In genomic region chr2:25420820-25421237, GRCh38 we compare ENCODE assay signal across 1 cellular context.
TF ChIP-seq lines count a peak whose summit lies in the region.

No MANE protein-coding gene starts in this region.

TF ChIP-seq in GM12878, 131 proteins besides CTCF, POLR2A, EP300 and RAD21 (continued from another document and continues in another):
- no peak for TF ChIP-seq ZBTB11 (CRISPR knock-in tag; IDR thresholded peaks at IDR 0.05)
- TF ChIP-seq MEF2B (IDR thresholded peaks at IDR 0.05; ENCODE audit: partially characterized antibody, poor library complexity, severe bottlenecking), result peak; percentile 58
- TF ChIP-seq BHLHE40 (IDR thresholded peaks at IDR 0.05; ENCODE audit: borderline replicate concordance in 1 of 2, low read depth in 2 of 2, low read length in 1 of 2), result peak; percentile 41 to 76; a peak in 2 of 4 replicates
- TF ChIP-seq TBL1XR1 (IDR thresholded peaks at IDR 0.05; ENCODE audit: low read depth, low read length), result peak; percentile 93
- no peak for TF ChIP-seq KDM1A (IDR thresholded peaks at IDR 0.05; ENCODE audit: borderline replicate concordance)
- 0 out of 2 replicates have a peak, but pooled peaks have one; percentile 39 for TF ChIP-seq CHD1 (IDR thresholded peaks at IDR 0.05; ENCODE audit: low read depth, low read length)
- TF ChIP-seq SREBF1 (IDR thresholded peaks at IDR 0.05; ENCODE audit: low read length), result peak; percentile 15; the same call in 1 of the 2 replicates
- TF ChIP-seq MXI1 (IDR thresholded peaks at IDR 0.05; ENCODE audit: low read depth, low read length), result peak; percentile 77
- TF ChIP-seq TARDBP (IDR thresholded peaks at IDR 0.05; ENCODE audit: borderline replicate concordance), result no peak
- TF ChIP-seq POU2F2 (IDR thresholded peaks at IDR 0.05; ENCODE audit: borderline replicate concordance, low read depth, low read length), result peak; percentile 95
- TF ChIP-seq IKZF2 (IDR thresholded peaks at IDR 0.05), result peak; percentile 76 to 78; a peak in 2 of 4 replicates
- TF ChIP-seq KAT2A (conservative IDR thresholded peaks at IDR 0.05; ENCODE audit: control insufficient read depth, low read depth, low read length), result no peak
- no peak for TF ChIP-seq ZNF274 (IDR thresholded peaks at IDR 0.05; ENCODE audit: insufficient read depth, insufficient read length)
- no peak for TF ChIP-seq YBX1 (IDR thresholded peaks at IDR 0.05)
- 0 out of 2 replicates have a peak, but pooled peaks have one; percentile 10 for TF ChIP-seq YY1 (IDR thresholded peaks at IDR 0.05; ENCODE audit: low read depth, low read length)
- TF ChIP-seq WRNIP1 (IDR thresholded peaks at IDR 0.05; ENCODE audit: borderline replicate concordance, low read depth, low read length), result no peak
- TF ChIP-seq ATF3 (IDR thresholded peaks at IDR 0.05; ENCODE audit: borderline replicate concordance, extremely low read depth, low read depth, low read length), result no peak
- no peak for TF ChIP-seq E4F1 (IDR thresholded peaks at IDR 0.05; ENCODE audit: borderline replicate concordance, partially characterized antibody)
- no peak for TF ChIP-seq CBX5 (IDR thresholded peaks at IDR 0.05; ENCODE audit: low read depth)
- 0 out of 4 replicates have a peak, but pooled peaks of 1 of the 2 experiments have one; percentile 42 for TF ChIP-seq CEBPB (IDR thresholded peaks at IDR 0.05; ENCODE audit: borderline replicate concordance in 1 of 2, low read depth in 2 of 2, low read length in 2 of 2)
- peak; percentile 47; the same call in 1 of the 2 replicates for TF ChIP-seq CHD2 (IDR thresholded peaks at IDR 0.05; ENCODE audit: borderline replicate concordance, low read depth, low read length)
- 0 out of 2 replicates have a peak, but pooled peaks have one; percentile 42 for TF ChIP-seq MTA3 (IDR thresholded peaks at IDR 0.05; ENCODE audit: borderline replicate concordance, low read length)
- no peak for TF ChIP-seq MYC (IDR thresholded peaks at IDR 0.05; ENCODE audit: insufficient read depth, insufficient read length, insufficient replicate concordance, low read length, severe bottlenecking)
- no peak for TF ChIP-seq NFYA (IDR thresholded peaks at IDR 0.05; ENCODE audit: borderline replicate concordance, low read depth, low read length)
- TF ChIP-seq ESRRA (IDR thresholded peaks at IDR 0.05; ENCODE audit: low read length), result no peak
- TF ChIP-seq RELA (IDR thresholded peaks at IDR 0.05; ENCODE audit: borderline replicate concordance, partially characterized antibody), result no peak
- peak in 1 of 2 experiments; percentile 89; a peak in 2 of 4 replicates for TF ChIP-seq ETV6 (conservative IDR thresholded peaks at IDR 0.05 in 1 of 2, IDR thresholded peaks at IDR 0.05 in 1 of 2; ENCODE audit: borderline replicate concordance in 1 of 2, low read depth in 1 of 2)
- peak; percentile 66 for TF ChIP-seq ZNF687 (IDR thresholded peaks at IDR 0.05)
- TF ChIP-seq HSF1 (IDR thresholded peaks at IDR 0.05; ENCODE audit: low read depth, low read length), result no peak
- TF ChIP-seq FOXM1 (IDR thresholded peaks at IDR 0.05; ENCODE audit: low read depth, low read length), result peak; percentile 83; the same call in 1 of the 2 replicates
- peak; percentile 78 for TF ChIP-seq ATF7 (IDR thresholded peaks at IDR 0.05; ENCODE audit: low read depth)
- no peak for TF ChIP-seq SIN3A (IDR thresholded peaks at IDR 0.05; ENCODE audit: low read depth, low read length)
- TF ChIP-seq RELB (IDR thresholded peaks at IDR 0.05; ENCODE audit: low read depth), result peak; percentile 53; the same call in 1 of the 2 replicates
- TF ChIP-seq SPI1 (IDR thresholded peaks at IDR 0.05; ENCODE audit: borderline replicate concordance, insufficient read depth, low read depth, low read length), result peak; percentile 99
- no peak for TF ChIP-seq NKRF (conservative IDR thresholded peaks at IDR 0.05)
- no peak for TF ChIP-seq ZNF384 (IDR thresholded peaks at IDR 0.05; ENCODE audit: borderline replicate concordance, low read depth, low read length)
- no peak; the same call in 1 of the 2 replicates for TF ChIP-seq JUNB (IDR thresholded peaks at IDR 0.05)
- TF ChIP-seq PML (IDR thresholded peaks at IDR 0.05; ENCODE audit: low read length), result peak; percentile 85
- peak; percentile 92 for TF ChIP-seq NR2F1 (conservative IDR thresholded peaks at IDR 0.05)
- no peak for TF ChIP-seq RBBP5 (conservative IDR thresholded peaks at IDR 0.05)
- peak; percentile 65 for TF ChIP-seq MLLT1 (IDR thresholded peaks at IDR 0.05)
- TF ChIP-seq MEF2A (IDR thresholded peaks at IDR 0.05; ENCODE audit: insufficient read depth, low read depth, low read length), result peak; percentile 84
- TF ChIP-seq IRF4 (IDR thresholded peaks at IDR 0.05; ENCODE audit: low read depth, low read length), result peak; percentile 64; the same call in 1 of the 2 replicates
- TF ChIP-seq CREM (IDR thresholded peaks at IDR 0.05; ENCODE audit: low read depth), result peak; percentile 69; the same call in 1 of the 2 replicates
- TF ChIP-seq PAX5 (IDR thresholded peaks at IDR 0.05; ENCODE audit: borderline replicate concordance, low read depth, low read length), result peak; percentile 78; the same call in 1 of the 2 replicates
- peak; percentile 58 for TF ChIP-seq SP1 (IDR thresholded peaks at IDR 0.05; ENCODE audit: low read depth, low read length)
- peak; percentile 24; the same call in 1 of the 2 replicates for TF ChIP-seq CREB1 (IDR thresholded peaks at IDR 0.05; ENCODE audit: low read depth)
- peak; percentile 85 for TF ChIP-seq STAT3 (IDR thresholded peaks at IDR 0.05; ENCODE audit: low read depth, low read length)
- peak; percentile 61; the same call in 1 of the 2 replicates for TF ChIP-seq RCOR1 (conservative IDR thresholded peaks at IDR 0.05; ENCODE audit: low read depth, low read length)
